26 cellular contexts compared by ENCODE assay signal in genomic region chr9:22773501-22774220, GRCh38.
"Had no signal": no experiment of that assay in that cellular context is flagged by ENCODE, and none has a peak within 500 bp of the region (broad histone marks: within the 10 kb centered on the region; RNA-seq: fewer than 3 reads in every experiment).

No MANE protein-coding gene starts in this region.

- H3K4me1 ChIP-seq: stomach, suprapubic skin, testis, thyroid gland, tibial artery, tibial nerve, transverse colon, upper lobe of left lung, upper lobe of right lung, uterus, vagina had no signal

- H3K4me3 ChIP-seq: stomach, suprapubic skin, testis, thoracic aorta, thyroid gland, tibial artery, tibial nerve, transverse colon, upper lobe of left lung, upper lobe of right lung, uterus, vagina had no signal

- DNase-seq: stimulated activated CD4-positive, alpha-beta T cell treated with anti-CD3 and anti-CD28 coated beads, Interleukin-2, amount 100 ng/mL, for 48 hours; stimulated activated CD4-positive, alpha-beta T cell treated with anti-CD3 and anti-CD28 coated beads, Interleukin-4, amount 100 ng/mL, for 1 hour; stimulated activated CD4-positive, alpha-beta T cell treated with anti-CD3 and anti-CD28 coated beads, Interleukin-4, amount 100 ng/mL, for 24 hours; stimulated activated CD4-positive, alpha-beta T cell treated with anti-CD3 and anti-CD28 coated beads, Interleukin-4, amount 100 ng/mL, for 4 hours; stimulated activated CD8-positive, alpha-beta memory T cell treated with anti-CD3 and anti-CD28 coated beads, Interleukin-4, amount 100 ng/mL, for 48 hours; stimulated activated naive B cell treated with anti-CD40 and anti-IgM and Interleukin-4, amounts not matched to agents 10 μg/mL and 1 μg/mL and 100 μg/mL, for 72 hours; stimulated activated naive CD4-positive, alpha-beta T cell; stimulated activated naive CD4-positive, alpha-beta T cell treated with Interleukin-2 at 50 U/mL for 16 hours; stimulated activated naive CD8-positive, alpha-beta T cell treated with anti-CD3 and anti-CD28 coated beads, Interleukin-15, amount 100 ng/mL, for 72 hours; stimulated activated naive CD8-positive, alpha-beta T cell treated with anti-CD3 and anti-CD28 coated beads, Interleukin-15, Interleukin-2, amounts not matched to agents 100 U/mL and 50 U/mL, for 24 hours; stomach; substantia nigra; testis; thyroid gland; tibial artery; transverse colon; trophoblast cell; upper lobe of left lung; upper lobe of right lung; uterus had no signal

- H3K36me3 ChIP-seq: stomach, suprapubic skin, thoracic aorta, thyroid gland, tibial artery, tibial nerve, transverse colon, upper lobe of left lung, upper lobe of right lung, uterus, vagina had no signal

- ATAC-seq: stimulated activated effector memory CD8-positive, alpha-beta T cell treated with anti-CD3 and anti-CD28 coated beads, Interleukin-12 subunit alpha, Interleukin-12 subunit beta, amount 100 ng/mL, for 72 hours; stimulated activated memory B cell treated with anti-CD40 and anti-IgM and Interleukin-4, amounts not matched to agents 10 μg/mL and 1 μg/mL and 100 μg/mL, for 72 hours; stimulated activated naive B cell treated with anti-CD40 and anti-IgM and Interleukin-4, amounts not matched to agents 10 μg/mL and 1 μg/mL and 100 μg/mL, for 72 hours; stimulated activated naive CD8-positive, alpha-beta T cell treated with anti-CD3 and anti-CD28 coated beads, Interleukin-15, amount 100 ng/mL, for 72 hours; stimulated activated naive CD8-positive, alpha-beta T cell treated with anti-CD3 and anti-CD28 coated beads, Interleukin-15, Interleukin-2, amounts not matched to agents 100 U/mL and 50 U/mL, for 24 hours; upper lobe of right lung had no signal

- H3K9me3 ChIP-seq: stomach, suprapubic skin, testis, thoracic aorta, thyroid gland, tibial artery, tibial nerve, transverse colon, upper lobe of left lung, upper lobe of right lung, uterus, vagina had no signal

- H3K27me3 ChIP-seq: stomach, suprapubic skin, testis, thyroid gland, tibial artery, tibial nerve, transverse colon, upper lobe of left lung, upper lobe of right lung, uterus, vagina had no signal

- H3K27ac ChIP-seq: stomach, suprapubic skin, testis, thoracic aorta, thyroid gland, tibial artery, tibial nerve, transverse colon, upper lobe of left lung, upper lobe of right lung, uterus, vagina had no signal
